In genomic region chr12:11881835-11882234, GRCh38 we compare ENCODE assay signal across 25 cellular contexts.
DNase-seq lines count a peak whose midpoint lies in the region; ATAC-seq and TF ChIP-seq lines count a peak whose summit lies in the region.
"Had no signal": no experiment of that assay in that cellular context is flagged by ENCODE, and none has a peak within 500 bp of the region (broad histone marks: within the 10 kb centered on the region; RNA-seq: fewer than 3 reads in every experiment).

No MANE protein-coding gene starts in this region.

- peaks cover 14% of the 10 kb centered on the region for H3K9me3 Mint-ChIP-seq in activated CD4-positive, alpha-beta T cell treated with anti-CD3 and anti-CD28 coated beads, Interleukin-2, amount 10 ng/mL, durations not matched to agents 24 days and 14 days
- peaks cover 4% of the 10 kb centered on the region for H3K9me3 Mint-ChIP-seq in activated T-helper 1 cell treated with anti-CD3 and anti-CD28 coated beads, Interleukin-12 subunit alpha, Interleukin-12 subunit beta, Interleukin-2, Interleukin-4 antibody, amounts not matched to agents 30 ng/mL and 10 ng/mL and 1 ng/mL, durations not matched to agents 14 hours and 24 hours and 36 hours
- H3K9me3 Mint-ChIP-seq: activated CD4-positive, alpha-beta T cell treated with anti-CD3 and anti-CD28 coated beads, Interleukin-2, amount 10 ng/mL, durations not matched to agents 7 days and 5 days; CD4-positive, alpha-beta memory T cell had no signal

- H3K27ac Mint-ChIP-seq in activated CD4-positive, alpha-beta T cell treated with anti-CD3 and anti-CD28 coated beads, Interleukin-2, amount 10 ng/mL, durations not matched to agents 24 days and 14 days, result peak overlapping the region; percentile 51
- H3K27ac Mint-ChIP-seq in activated T-helper 1 cell treated with anti-CD3 and anti-CD28 coated beads, Interleukin-12 subunit alpha, Interleukin-12 subunit beta, Interleukin-2, Interleukin-4 antibody, amounts not matched to agents 30 ng/mL and 10 ng/mL and 1 ng/mL, durations not matched to agents 14 hours and 24 hours and 36 hours, result peak overlapping the region; percentile 52
- H3K27ac Mint-ChIP-seq: activated CD4-positive, alpha-beta T cell treated with anti-CD3 and anti-CD28 coated beads, Interleukin-2, amount 10 ng/mL, durations not matched to agents 7 days and 5 days had no signal

- H3K4me1 ChIP-seq in mucosa of descending colon (ENCODE audit: low read depth) (peaks cover 40% of the 10 kb centered on the region), stomach smooth muscle (ENCODE audit: control insufficient read depth, insufficient read depth, low read length) (peaks cover 51% of the 10 kb centered on the region)

- no peak for TF ChIP-seq CTCF in mucosa of descending colon (IDR thresholded peaks at IDR 0.05)

- intact Hi-C loops in activated CD4-positive, alpha-beta T cell treated with anti-CD3 and anti-CD28 coated beads, Interleukin-2, amount 10 ng/mL, durations not matched to agents 24 days and 14 days (cut with micrococcal nuclease), result no loop called here
- intact Hi-C loops in activated T-helper 1 cell treated with anti-CD3 and anti-CD28 coated beads, Interleukin-12 subunit alpha, Interleukin-12 subunit beta, Interleukin-2, Interleukin-4 antibody, amounts not matched to agents 30 ng/mL and 10 ng/mL and 1 ng/mL, durations not matched to agents 14 hours and 24 hours and 36 hours (cut with micrococcal nuclease), result no loop called here
- intact Hi-C loops in mucosa of descending colon (cut with DNase I, micrococcal nuclease), result no loop called here
- intact Hi-C loops in left cardiac atrium (cut with DNase I), result no loop called here

- peak overlapping the region; percentile 62 for H3K27ac ChIP-seq in stomach smooth muscle (ENCODE audit: low read length)
- H3K27ac ChIP-seq: 22Rv1, SJCRH30, thyroid gland, VCaP had no signal

- H3K36me3 Mint-ChIP-seq in activated CD4-positive, alpha-beta T cell treated with anti-CD3 and anti-CD28 coated beads, Interleukin-2, amount 10 ng/mL, durations not matched to agents 24 days and 14 days (ENCODE audit: low read depth), result peaks cover 86% of the 10 kb centered on the region
- peaks cover 78% of the 10 kb centered on the region for H3K36me3 Mint-ChIP-seq in activated T-helper 1 cell treated with anti-CD3 and anti-CD28 coated beads, Interleukin-12 subunit alpha, Interleukin-12 subunit beta, Interleukin-2, Interleukin-4 antibody, amounts not matched to agents 30 ng/mL and 10 ng/mL and 1 ng/mL, durations not matched to agents 14 hours and 24 hours and 36 hours (ENCODE audit: low read depth)

- DNase-seq in activated CD4-positive, alpha-beta T cell treated with anti-CD3 and anti-CD28 coated beads, Interleukin-2, amount 10 ng/mL, durations not matched to agents 24 days and 14 days, result no peak
- no peak for DNase-seq in activated CD4-positive, alpha-beta T cell treated with anti-CD3 and anti-CD28 coated beads, Interleukin-2, amount 50 U/mL, for 48 hours
- no peak for DNase-seq in activated T-helper 1 cell treated with anti-CD3 and anti-CD28 coated beads, Interleukin-12 subunit alpha, Interleukin-12 subunit beta, Interleukin-2, Interleukin-4 antibody, amounts not matched to agents 30 ng/mL and 10 ng/mL and 1 ng/mL, durations not matched to agents 14 hours and 24 hours and 36 hours (ENCODE audit: low spot score)
- DNase-seq in mucosa of descending colon, result peak in 2 of 3 donors; percentile 46 to 51
- DNase-seq in stimulated activated CD4-positive, alpha-beta T cell treated with anti-CD3 and anti-CD28 coated beads, Interleukin-2, amount 100 ng/mL, for 48 hours, result no peak
- DNase-seq in left cardiac atrium, result no peak
- no peak for DNase-seq in NOMO-1 treated with dmso at 0.1 percent for 144 hours (lab: John Stamatoyannopoulos, UW; ENCODE audit: unreplicated experiment)
- DNase-seq: activated CD4-positive, alpha-beta T cell treated with anti-CD3 and anti-CD28 coated beads, Interleukin-2, amount 10 ng/mL, durations not matched to agents 7 days and 5 days; activated effector memory CD4-positive, alpha-beta T cell treated with Interleukin-2 at 50 U/mL for 16 hours; body of pancreas; CD4-positive, alpha-beta memory T cell; DMS79 treated with DMSO at 0.1 percent for 48 hours; effector memory CD4-positive, alpha-beta T cell; Karpas-422; NCI-H1092; NCI-H187 treated with DMSO at 0.1 percent for 48 hours; NCI-H345; SJCRH30; stimulated activated naive CD4-positive, alpha-beta T cell treated with Interleukin-2 at 50 U/mL for 16 hours; T-helper 1 cell; thyroid gland had no signal

- ATAC-seq in mucosa of descending colon (peak; percentile 4), left cardiac atrium (no peak)
- ATAC-seq: body of pancreas had no signal

- no peaks in the 10 kb centered on the region for H3K9me3 ChIP-seq in mucosa of descending colon
- no peaks in the 10 kb centered on the region for H3K9me3 ChIP-seq in stomach smooth muscle (ENCODE audit: control insufficient read depth in 2 of 2, low read length in 2 of 2)
- H3K9me3 ChIP-seq: body of pancreas, SJCRH30, thyroid gland had no signal

- H3K9ac ChIP-seq in stomach smooth muscle (ENCODE audit: low read length in 2 of 2), result peak overlapping the region in 1 of 2 donors; percentile 46

- peaks cover 56% of the 10 kb centered on the region for H3K4me1 Mint-ChIP-seq in activated CD4-positive, alpha-beta T cell treated with anti-CD3 and anti-CD28 coated beads, Interleukin-2, amount 10 ng/mL, durations not matched to agents 24 days and 14 days
- peaks cover 74% of the 10 kb centered on the region for H3K4me1 Mint-ChIP-seq in activated T-helper 1 cell treated with anti-CD3 and anti-CD28 coated beads, Interleukin-12 subunit alpha, Interleukin-12 subunit beta, Interleukin-2, Interleukin-4 antibody, amounts not matched to agents 30 ng/mL and 10 ng/mL and 1 ng/mL, durations not matched to agents 14 hours and 24 hours and 36 hours (ENCODE audit: low read depth)

- no peaks in the 10 kb centered on the region for H3K27me3 ChIP-seq in stomach smooth muscle (ENCODE audit: control insufficient read depth in 1 of 2, insufficient read depth in 2 of 2, low read length in 2 of 2)
- H3K27me3 ChIP-seq: body of pancreas, SJCRH30, thyroid gland had no signal

- no peak overlapping the region for H3K4me3 Mint-ChIP-seq in activated CD4-positive, alpha-beta T cell treated with anti-CD3 and anti-CD28 coated beads, Interleukin-2, amount 10 ng/mL, durations not matched to agents 24 days and 14 days
- H3K4me3 Mint-ChIP-seq in activated T-helper 1 cell treated with anti-CD3 and anti-CD28 coated beads, Interleukin-12 subunit alpha, Interleukin-12 subunit beta, Interleukin-2, Interleukin-4 antibody, amounts not matched to agents 30 ng/mL and 10 ng/mL and 1 ng/mL, durations not matched to agents 14 hours and 24 hours and 36 hours, result no peak overlapping the region
- H3K4me3 Mint-ChIP-seq: activated CD4-positive, alpha-beta T cell treated with anti-CD3 and anti-CD28 coated beads, Interleukin-2, amount 10 ng/mL, durations not matched to agents 7 days and 5 days; CD4-positive, alpha-beta memory T cell had no signal

- H3K4me3 ChIP-seq in mucosa of descending colon (no peak overlapping the region), stomach smooth muscle (ENCODE audit: low read length in 2 of 2) (no peak overlapping the region)
- H3K4me3 ChIP-seq: body of pancreas, SJCRH30, skin epidermis, thyroid gland had no signal

- no peaks in the 10 kb centered on the region for H3K27me3 Mint-ChIP-seq in activated CD4-positive, alpha-beta T cell treated with anti-CD3 and anti-CD28 coated beads, Interleukin-2, amount 10 ng/mL, durations not matched to agents 24 days and 14 days
- H3K27me3 Mint-ChIP-seq in activated T-helper 1 cell treated with anti-CD3 and anti-CD28 coated beads, Interleukin-12 subunit alpha, Interleukin-12 subunit beta, Interleukin-2, Interleukin-4 antibody, amounts not matched to agents 30 ng/mL and 10 ng/mL and 1 ng/mL, durations not matched to agents 14 hours and 24 hours and 36 hours (ENCODE audit: insufficient read depth), result no peaks in the 10 kb centered on the region
- H3K27me3 Mint-ChIP-seq: activated CD4-positive, alpha-beta T cell treated with anti-CD3 and anti-CD28 coated beads, Interleukin-2, amount 10 ng/mL, durations not matched to agents 7 days and 5 days; CD4-positive, alpha-beta memory T cell had no signal

- H3K36me3 ChIP-seq in mucosa of descending colon (ENCODE audit: low read depth), result no peaks in the 10 kb centered on the region
- H3K36me3 ChIP-seq in stomach smooth muscle (ENCODE audit: control insufficient read depth in 2 of 2, insufficient read depth in 2 of 2, low read length in 2 of 2), result peaks cover 4 to 12% of the 10 kb centered on the region in 2 donors
- H3K36me3 ChIP-seq: SJCRH30, thyroid gland had no signal

Comparison
In these comparisons a context has a peak if more than half of its experiments do, and no peak if none do; other contexts are left out.
1. DNase-seq: peak in mucosa of descending colon (2 of 3); none in activated CD4-positive, alpha-beta T cell treated with anti-CD3 and anti-CD28 coated beads, Interleukin-2, amount 10 ng/mL, durations not matched to agents 24 days and 14 days (single experiment), activated CD4-positive, alpha-beta T cell treated with anti-CD3 and anti-CD28 coated beads, Interleukin-2, amount 50 U/mL, for 48 hours (0 of 2), activated T-helper 1 cell treated with anti-CD3 and anti-CD28 coated beads, Interleukin-12 subunit alpha, Interleukin-12 subunit beta, Interleukin-2, Interleukin-4 antibody, amounts not matched to agents 30 ng/mL and 10 ng/mL and 1 ng/mL, durations not matched to agents 14 hours and 24 hours and 36 hours (single experiment), stimulated activated CD4-positive, alpha-beta T cell treated with anti-CD3 and anti-CD28 coated beads, Interleukin-2, amount 100 ng/mL, for 48 hours (0 of 2), left cardiac atrium (single experiment) and NOMO-1 treated with dmso at 0.1 percent for 144 hours (single experiment).